ENCODE assay signal across 8 cellular contexts in genomic region chr11:2444301-2445106, GRCh38. TPM values are rescaled to one million over a fixed set of nuclear protein-coding genes. Genes with fewer than 3 reads are reported as not detected.
DNase-seq lines count a peak whose midpoint lies in the region; ATAC-seq and TF ChIP-seq lines count a peak whose summit lies in the region.

Gene KCNQ1 (plus strand): TSS chr11:2445008. CDS start chr11:2445099, 91 bp downstream.
Gene TRPM5 (minus strand): TSS chr11:2444514. CDS start chr11:2423036, 21,478 bp downstream.

- intact Hi-C loops in Right ventricle myocardium superior (cut with DNase I) = loop anchor here (5.0 kb wide), 2 partner anchors 78 to 533 kb away; no protein-coding TSS in a partner anchor
- intact Hi-C loops in sigmoid colon (cut with DNase I) = no loop called here
- intact Hi-C loops in aorta (cut with DNase I) = no loop called here
- intact Hi-C loops in uterus (cut with DNase I; ENCODE audit: low total_unique reads) = no loop called here

- H3K36me3 ChIP-seq in ES-I3 (ENCODE audit: insufficient read depth, low read length) (no peaks in the 10 kb centered on the region), sigmoid colon (no peaks in the 10 kb centered on the region), aorta (ENCODE audit: control insufficient read depth in 1 of 2, insufficient read depth in 2 of 2, low read length in 1 of 2) (no peaks in the 10 kb centered on the region), uterus (no peaks in the 10 kb centered on the region)

- ATAC-seq in Right ventricle myocardium superior (ENCODE audit: poor library complexity) (peak; percentile 78), aorta (ENCODE audit: low FRiP score) (no peak)

- H3K9me3 ChIP-seq in ES-I3 (ENCODE audit: control insufficient read depth, insufficient read depth, low read length) = no peaks in the 10 kb centered on the region
- no peaks in the 10 kb centered on the region for H3K9me3 ChIP-seq in sigmoid colon
- H3K9me3 ChIP-seq in aorta (ENCODE audit: control insufficient read depth, low read length) = no peaks in the 10 kb centered on the region
- H3K9me3 ChIP-seq in uterus = no peaks in the 10 kb centered on the region

- H3K27me3 ChIP-seq in sigmoid colon (peaks cover 18 to 81% (median 47%) of the 10 kb centered on the region in 3 donors), aorta (ENCODE audit: control insufficient read depth in 1 of 2, insufficient read depth in 2 of 2, low read length in 1 of 2) (no peaks in the 10 kb centered on the region), uterus (no peaks in the 10 kb centered on the region)

- DNase-seq in NCI-H748 treated with DMSO at 0.1 percent for 48 hours (lab: John Stamatoyannopoulos, UW) (peak; percentile 30), Right ventricle myocardium superior (peak; percentile 77), sigmoid colon (no peak), aorta (peak; percentile 64 to 76), uterus (no peak), HuH-7.5 (ENCODE audit: low spot score) (no peak)
- DNase-seq in activated T-cell treated with anti-CD3 and anti-CD28 coated beads, Interleukin-2, amount 50 U/mL, for 48 hours = peak; percentile 84

- TF ChIP-seq POLR2A in sigmoid colon (IDR thresholded peaks at IDR 0.05) = no peak
- TF ChIP-seq POLR2A in uterus (IDR thresholded peaks at IDR 0.05) = peak in 1 of 2 donors; percentile 57

- WGBS in sigmoid colon, 2 donors = 1 to 2% methylated on average over 72 to 76 of the region's 76 CpGs
- WGBS in aorta, 2 donors = 2% methylated on average over 13 to 76 of the region's 76 CpGs

- H3K27ac ChIP-seq in sigmoid colon (no peak within 1 kb of the TSS), aorta (ENCODE audit: low read depth in 1 of 2, low read length in 2 of 2) (no peak within 1 kb of the TSS), uterus (no peak within 1 kb of the TSS)

- H3K9ac ChIP-seq in ES-I3 (ENCODE audit: low read depth, low read length) = peak within 1 kb of the TSS; percentile 61

- no peak for TF ChIP-seq EP300 in sigmoid colon (IDR thresholded peaks at IDR 0.05)

- TF ChIP-seq CTCF in sigmoid colon (IDR thresholded peaks at IDR 0.05) = no peak
- peak in 1 of 4 experiments; percentile 5 for TF ChIP-seq CTCF in uterus (IDR thresholded peaks at IDR 0.05)

- peak within 1 kb of the TSS in 3 of 4 donors; percentile 34 to 43 (median 38) for H3K4me3 ChIP-seq in sigmoid colon
- H3K4me3 ChIP-seq in aorta (ENCODE audit: low read length in 2 of 2) = peak within 1 kb of the TSS; percentile 14 to 16
- no peak within 1 kb of the TSS for H3K4me3 ChIP-seq in uterus

- H3K4me1 ChIP-seq in ES-I3 (ENCODE audit: insufficient read depth, low read length) (no peaks in the 10 kb centered on the region), sigmoid colon (peaks cover 0 to 15% (median 4%) of the 10 kb centered on the region in 4 donors), aorta (ENCODE audit: control insufficient read depth in 1 of 2, insufficient read depth in 2 of 2, low read length in 2 of 2) (no peaks in the 10 kb centered on the region), uterus (no peaks in the 10 kb centered on the region)

RNA-seq across cellular contexts. Expression of gene KCNQ1, which starts in this region (rescaled TPM):
- total RNA-seq in Right ventricle myocardium superior (33.4 TPM), sigmoid colon (1 to 10 TPM; 1.1 to 3.8 (median 3.1) TPM), aorta (10 to 100 TPM in 1 of 2 donors, 1 to 10 TPM in 1; 6.2 to 11.5 TPM), uterus (10 to 100 TPM in 1 of 4 donors, 1 to 10 TPM in 3; 2.6 to 10.4 (median 5.4) TPM)
- polyA plus RNA-seq in sigmoid colon (10 to 100 TPM in 1 of 3 donors, 1 to 10 TPM in 2; 7.8 to 25.2 (median 9.5) TPM), aorta (1 to 10 TPM in 1 of 2 donors, under 1 TPM in 1; 0.67 to 5.4 TPM)

RNA-seq across cellular contexts. Expression of gene TRPM5, which starts in this region (rescaled TPM):
- total RNA-seq in Right ventricle myocardium superior (not detected), sigmoid colon (not detected), aorta (not detected), uterus (under 1 TPM in 1 of 4 donors, not detected in 3; 0.21 TPM)
- polyA plus RNA-seq in sigmoid colon (1 to 10 TPM in 1 of 3 donors, under 1 TPM in 1, not detected in 1; 0.60 to 2.8 TPM), aorta (under 1 TPM in 1 of 2 donors, not detected in 1; 0.25 TPM)

Comparison
In these comparisons a context has a peak if more than half of its experiments do, and no peak if none do; other contexts are left out.
1. DNase-seq: peak in NCI-H748 treated with DMSO at 0.1 percent for 48 hours (single experiment), activated T-cell treated with anti-CD3 and anti-CD28 coated beads, Interleukin-2, amount 50 U/mL, for 48 hours (2 of 2), Right ventricle myocardium superior (single experiment) and aorta (2 of 2); none in sigmoid colon (single experiment), uterus (0 of 2) and HuH-7.5 (single experiment).
2. H3K4me3 ChIP-seq: peak in sigmoid colon (3 of 4) and aorta (2 of 2); none in uterus (0 of 2).